ENCODE assay signal across 8 cellular contexts in genomic region chr7:127667017-127667670, GRCh38. TPM values are rescaled to one million over a fixed set of nuclear protein-coding genes. Genes with fewer than 3 reads are reported as not detected.
A peak's percentile ranks its signal among the peaks of the same experiment; 100 is the strongest.
DNase-seq lines count a peak whose midpoint lies in the region; ATAC-seq and TF ChIP-seq lines count a peak whose summit lies in the region.

No MANE protein-coding gene starts in this region.

- POLR2A ChIA-PET in HEK293T (lab: Yijun Ruan, JAX) = interaction anchor here (1.1 kb wide), 1 partner anchor 79 kb away, joined by 4 read pairs; the partner anchor contains the start of gene ARF5

- peaks cover 0 to 11% of the 10 kb centered on the region in 2 donors for H3K4me1 ChIP-seq in right atrium auricular region

- ATAC-seq in HG02840 (IDR thresholded peaks at IDR 0.05; ENCODE audit: low FRiP score, unreplicated experiment) (peak; percentile 59), HG03159 (IDR thresholded peaks at IDR 0.05; ENCODE audit: unreplicated experiment) (no peak)

- CTCF ChIA-PET in HEK293T (lab: Yijun Ruan, JAX) = interaction anchor here (0.6 to 0.7 kb wide), 2 partner anchors 417 to 769 kb away, joined by 6 to 8 read pairs; no protein-coding TSS in a partner anchor

- no peaks in the 10 kb centered on the region for H3K36me3 ChIP-seq in right atrium auricular region

- H3K27me3 ChIP-seq in right atrium auricular region = no peaks in the 10 kb centered on the region

- H3K36me3 Mint-ChIP-seq in activated T-helper 2 cell treated with anti-CD3 and anti-CD28 coated beads, Interferon-gamma antibody, Interleukin-2, Interleukin-4, amounts not matched to agents 10 μg/mL and 5 μg/mL and 100 μg/mL, durations not matched to agents 14 hours and 24 hours and 36 hours (ENCODE audit: low read depth) = peaks cover 56% of the 10 kb centered on the region

- no peak overlapping the region for H3K27ac ChIP-seq in right atrium auricular region

- H3K4me3 ChIP-seq in right atrium auricular region = no peak overlapping the region

- DNase-seq in Daoy (ENCODE audit: low read depth) = peak; percentile 31
- DNase-seq in activated T-helper 2 cell treated with anti-CD3 and anti-CD28 coated beads, Interferon-gamma antibody, Interleukin-2, Interleukin-4, amounts not matched to agents 10 μg/mL and 5 μg/mL and 100 μg/mL, durations not matched to agents 14 hours and 24 hours and 36 hours (ENCODE audit: low spot score) = no peak
- peak; percentile 66 for DNase-seq in kidney tubule cell (ENCODE audit: low spot score)
- DNase-seq in right atrium auricular region (ENCODE audit: low spot score) = no peak
- DNase-seq in HEK293T (ENCODE audit: extremely low spot score) = no peak
- no peak for DNase-seq in NCI-H526 (lab: John Stamatoyannopoulos, UW)

- intact Hi-C loops in activated T-helper 2 cell treated with anti-CD3 and anti-CD28 coated beads, Interferon-gamma antibody, Interleukin-2, Interleukin-4, amounts not matched to agents 10 μg/mL and 5 μg/mL and 100 μg/mL, durations not matched to agents 14 hours and 24 hours and 36 hours (cut with micrococcal nuclease) = no loop called here

- TF ChIP-seq CTCF in right atrium auricular region (IDR thresholded peaks at IDR 0.05) = no peak

- no peaks in the 10 kb centered on the region for H3K27me3 Mint-ChIP-seq in activated T-helper 2 cell treated with anti-CD3 and anti-CD28 coated beads, Interferon-gamma antibody, Interleukin-2, Interleukin-4, amounts not matched to agents 10 μg/mL and 5 μg/mL and 100 μg/mL, durations not matched to agents 14 hours and 24 hours and 36 hours (ENCODE audit: low read depth)

- H3K9me3 Mint-ChIP-seq in activated T-helper 2 cell treated with anti-CD3 and anti-CD28 coated beads, Interferon-gamma antibody, Interleukin-2, Interleukin-4, amounts not matched to agents 10 μg/mL and 5 μg/mL and 100 μg/mL, durations not matched to agents 14 hours and 24 hours and 36 hours = no peaks in the 10 kb centered on the region

- H3K9me3 ChIP-seq in right atrium auricular region = peaks cover 0 to 2% of the 10 kb centered on the region in 2 donors

- peak overlapping the region; percentile 90 for H3K27ac Mint-ChIP-seq in activated T-helper 2 cell treated with anti-CD3 and anti-CD28 coated beads, Interferon-gamma antibody, Interleukin-2, Interleukin-4, amounts not matched to agents 10 μg/mL and 5 μg/mL and 100 μg/mL, durations not matched to agents 14 hours and 24 hours and 36 hours

- no peak overlapping the region for H3K4me3 Mint-ChIP-seq in activated T-helper 2 cell treated with anti-CD3 and anti-CD28 coated beads, Interferon-gamma antibody, Interleukin-2, Interleukin-4, amounts not matched to agents 10 μg/mL and 5 μg/mL and 100 μg/mL, durations not matched to agents 14 hours and 24 hours and 36 hours (ENCODE audit: low read depth)

- H3K4me1 Mint-ChIP-seq in activated T-helper 2 cell treated with anti-CD3 and anti-CD28 coated beads, Interferon-gamma antibody, Interleukin-2, Interleukin-4, amounts not matched to agents 10 μg/mL and 5 μg/mL and 100 μg/mL, durations not matched to agents 14 hours and 24 hours and 36 hours (ENCODE audit: low read depth) = peaks cover 44% of the 10 kb centered on the region

TF ChIP-seq in HEK293T, 16 proteins besides CTCF, POLR2A, EP300 and RAD21:
- TF ChIP-seq FOXK2 (IDR thresholded peaks at IDR 0.05) (no peak), ELF4 (IDR thresholded peaks at IDR 0.05) (no peak), ZNF384 (IDR thresholded peaks at IDR 0.05) (no peak), CTBP1 (IDR thresholded peaks at IDR 0.05; ENCODE audit: borderline replicate concordance) (no peak), SUZ12 (IDR thresholded peaks at IDR 0.05) (no peak), HDGF (IDR thresholded peaks at IDR 0.05; ENCODE audit: borderline replicate concordance) (no peak), FOXM1 (IDR thresholded peaks at IDR 0.05; ENCODE audit: borderline replicate concordance) (no peak), FOXA1 (IDR thresholded peaks at IDR 0.05) (no peak), BHLHE40 (IDR thresholded peaks at IDR 0.05; ENCODE audit: borderline replicate concordance) (no peak), NFRKB (IDR thresholded peaks at IDR 0.05) (no peak), LEF1 (IDR thresholded peaks at IDR 0.05; ENCODE audit: borderline replicate concordance) (no peak), L3MBTL2 (conservative IDR thresholded peaks at IDR 0.05) (no peak), TARDBP (IDR thresholded peaks at IDR 0.05) (no peak), ARNT (IDR thresholded peaks at IDR 0.05) (no peak)
- TF ChIP-seq, protein P1, sequence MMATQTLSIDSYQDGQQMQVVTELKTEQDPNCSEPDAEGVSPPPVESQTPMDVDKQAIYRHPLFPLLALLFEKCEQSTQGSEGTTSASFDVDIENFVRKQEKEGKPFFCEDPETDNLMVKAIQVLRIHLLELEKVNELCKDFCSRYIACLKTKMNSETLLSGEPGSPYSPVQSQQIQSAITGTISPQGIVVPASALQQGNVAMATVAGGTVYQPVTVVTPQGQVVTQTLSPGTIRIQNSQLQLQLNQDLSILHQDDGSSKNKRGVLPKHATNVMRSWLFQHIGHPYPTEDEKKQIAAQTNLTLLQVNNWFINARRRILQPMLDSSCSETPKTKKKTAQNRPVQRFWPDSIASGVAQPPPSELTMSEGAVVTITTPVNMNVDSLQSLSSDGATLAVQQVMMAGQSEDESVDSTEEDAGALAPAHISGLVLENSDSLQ (IDR thresholded peaks at IDR 0.05) = no peak
TF ChIP-seq in HEK293T: peak in this region for 0.

RNA-seq across cellular contexts. Expression of gene SND1, which starts 15.2 kb away (rescaled TPM):
- 228 and 229 TPM in 2 replicates for total RNA-seq in Daoy (2014; rRNA removed; shearing (Covaris generic))
- total RNA-seq in activated T-helper 2 cell treated with anti-CD3 and anti-CD28 coated beads, Interferon-gamma antibody, Interleukin-2, Interleukin-4, amounts not matched to agents 10 μg/mL and 5 μg/mL and 100 μg/mL, durations not matched to agents 14 hours and 24 hours and 36 hours = 311 TPM in 2 replicates
- total RNA-seq in right atrium auricular region = 10 to 100 TPM; 69.4 to 77.6 TPM

RNA-seq across cellular contexts. Expression of gene PAX4, which starts 49.2 kb away (rescaled TPM):
- total RNA-seq in Daoy (2014; rRNA removed; shearing (Covaris generic)) = not detected in 2 replicates
- not detected in 2 replicates for total RNA-seq in activated T-helper 2 cell treated with anti-CD3 and anti-CD28 coated beads, Interferon-gamma antibody, Interleukin-2, Interleukin-4, amounts not matched to agents 10 μg/mL and 5 μg/mL and 100 μg/mL, durations not matched to agents 14 hours and 24 hours and 36 hours
- total RNA-seq in right atrium auricular region = not detected

Comparison
In these comparisons a context has a peak if more than half of its experiments do, and no peak if none do; other contexts are left out.
1. DNase-seq: peak in Daoy (single experiment) and kidney tubule cell (single experiment); none in activated T-helper 2 cell treated with anti-CD3 and anti-CD28 coated beads, Interferon-gamma antibody, Interleukin-2, Interleukin-4, amounts not matched to agents 10 μg/mL and 5 μg/mL and 100 μg/mL, durations not matched to agents 14 hours and 24 hours and 36 hours (single experiment), right atrium auricular region (single experiment), HEK293T (single experiment) and NCI-H526 (0 of 2).